In genomic region chr7:138889982-138890381, GRCh38 we compare ENCODE assay signal across 20 cellular contexts.
DNase-seq lines count a peak whose midpoint lies in the region; ATAC-seq, FAIRE-seq and TF ChIP-seq lines count a peak whose summit lies in the region.
"Had no signal": no experiment of that assay in that cellular context is flagged by ENCODE, and none has a peak within 500 bp of the region (broad histone marks: within the 10 kb centered on the region; RNA-seq: fewer than 3 reads in every experiment).

No MANE protein-coding gene starts in this region.

- DNase-seq in SK-N-SH (no peak), NCI-H1436 treated with DMSO at 0.1 percent for 48 hours (lab: John Stamatoyannopoulos, UW) (peak; percentile 18), astrocyte (ENCODE audit: low read depth) (no peak), trophoblast cell (no peak), NAMALWA (ENCODE audit: low spot score) (no peak)
- DNase-seq: activated naive CD4-positive, alpha-beta T cell treated with anti-CD3 and anti-CD28 coated beads for 36 hours; activated T-cell treated with anti-CD3 and anti-CD28 coated beads, Interleukin-2, amount 50 U/mL, for 72 hours; amniotic stem cell; GOT3; NCI-H524 treated with DMSO at 0.1 percent for 48 hours; occipital lobe; right cardiac atrium; stimulated activated CD8-positive, alpha-beta memory T cell treated with anti-CD3 and anti-CD28 coated beads, Interleukin-4, amount 100 ng/mL, for 48 hours had no signal

- no peaks in the 10 kb centered on the region for H3K9me3 ChIP-seq in SK-N-SH
- no peaks in the 10 kb centered on the region for H3K9me3 ChIP-seq in astrocyte (ENCODE audit: insufficient read depth, low read depth, low read length)
- H3K9me3 ChIP-seq in trophoblast cell (ENCODE audit: insufficient read depth, low read depth, low read length): no peaks in the 10 kb centered on the region
- H3K9me3 ChIP-seq: BLaER1 had no signal

- no peak for FAIRE-seq in astrocyte (lab: Jason Lieb, UNC)
- FAIRE-seq: endometrium, TTC549 had no signal

- WGBS in SK-N-SH (ENCODE audit: low lambda C conversion rate): 89% methylated on average over 7 of the region's 7 CpGs
- no CpG with 5 or more reads among the region's 7 CpGs for WGBS in trophoblast cell (ENCODE audit: extremely low coverage, insufficient coverage, insufficient read length)

- no peaks in the 10 kb centered on the region for H3K9me3 Mint-ChIP-seq in astrocyte (ENCODE audit: unreplicated experiment)
- H3K9me3 Mint-ChIP-seq: activated naive CD4-positive, alpha-beta T cell treated with anti-CD3 and anti-CD28 coated beads for 36 hours; activated T-cell treated with anti-CD3 and anti-CD28 coated beads, Interleukin-2, amount 50 U/mL, for 72 hours; dendritic cell treated with granulocyte-macrophage colony-stimulating factor and Interleukin-4, amounts not matched to agents 40 ng/mL and 50 ng/mL, for 4 days had no signal

- H3K9me2 ChIP-seq in SK-N-SH: no peaks in the 10 kb centered on the region

- no peak overlapping the region for H3K18ac ChIP-seq in trophoblast cell (ENCODE audit: low read length)

- H4K12ac ChIP-seq in trophoblast cell (ENCODE audit: low read depth, low read length): no peak overlapping the region

- no peak overlapping the region for H3K4ac ChIP-seq in trophoblast cell (ENCODE audit: low read depth, low read length)

- POLR2A ChIA-PET in SK-N-SH (lab: Yijun Ruan, JAX): no interaction called here

- ATAC-seq in SK-N-SH treated with all-trans-retinoic acid at 6 μM for 48 hours: no peak
- no peak for ATAC-seq in HG03025 (IDR thresholded peaks at IDR 0.05; ENCODE audit: low FRiP score, unreplicated experiment)
- ATAC-seq in GM19328 (IDR thresholded peaks at IDR 0.05; ENCODE audit: unreplicated experiment): no peak
- ATAC-seq: activated T-cell treated with anti-CD3 and anti-CD28 coated beads, Interleukin-2, amount 50 U/mL, for 72 hours had no signal

- no peak overlapping the region for H2AFZ ChIP-seq in SK-N-SH (ENCODE audit: low read depth)
- no peak overlapping the region for H2AFZ ChIP-seq in astrocyte (ENCODE audit: low read depth, low read length)
- no peak overlapping the region for H2AFZ ChIP-seq in trophoblast cell (ENCODE audit: insufficient read depth, low read length, poor library complexity)

- peaks cover 19% of the 10 kb centered on the region for H3K36me3 Mint-ChIP-seq in astrocyte (ENCODE audit: low read depth, unreplicated experiment)

- no peak for TF ChIP-seq RAD21 in SK-N-SH (IDR thresholded peaks at IDR 0.05; ENCODE audit: low read length)

- peaks cover 11% of the 10 kb centered on the region for H3K4me1 Mint-ChIP-seq in astrocyte (ENCODE audit: low read depth, unreplicated experiment)

- H2AK5ac ChIP-seq in trophoblast cell (ENCODE audit: low read length): peak overlapping the region; percentile 49

- H4K8ac ChIP-seq in trophoblast cell (ENCODE audit: low read depth, low read length): no peak overlapping the region

- H2BK5ac ChIP-seq in trophoblast cell (ENCODE audit: low read depth, low read length, poor library complexity): peak overlapping the region; percentile 70

- no peak overlapping the region for H3K23ac ChIP-seq in trophoblast cell (ENCODE audit: low read length)

- H2BK12ac ChIP-seq in trophoblast cell (ENCODE audit: low read length): peak overlapping the region; percentile 85

- no peak overlapping the region for H3K27ac Mint-ChIP-seq in astrocyte (ENCODE audit: unreplicated experiment)
- H3K27ac Mint-ChIP-seq: activated naive CD4-positive, alpha-beta T cell treated with anti-CD3 and anti-CD28 coated beads for 36 hours; activated T-cell treated with anti-CD3 and anti-CD28 coated beads, Interleukin-2, amount 50 U/mL, for 72 hours; dendritic cell treated with granulocyte-macrophage colony-stimulating factor and Interleukin-4, amounts not matched to agents 40 ng/mL and 50 ng/mL, for 4 days had no signal

- no peaks in the 10 kb centered on the region for H4K20me1 ChIP-seq in SK-N-SH (ENCODE audit: insufficient read depth)
- H4K20me1 ChIP-seq in astrocyte (ENCODE audit: insufficient read depth, low read length): no peaks in the 10 kb centered on the region
- H4K20me1 ChIP-seq: BLaER1 had no signal

- peak overlapping the region; percentile 25 for H3K14ac ChIP-seq in trophoblast cell (ENCODE audit: low read length)

- H3K79me2 ChIP-seq in SK-N-SH (ENCODE audit: insufficient read depth) (no peaks in the 10 kb centered on the region), astrocyte (ENCODE audit: insufficient read depth, low read length) (no peaks in the 10 kb centered on the region), trophoblast cell (ENCODE audit: control insufficient read depth, insufficient read depth, low read length, poor library complexity) (no peaks in the 10 kb centered on the region)

- H3K27me3 ChIP-seq in SK-N-SH (ENCODE audit: insufficient read depth) (no peaks in the 10 kb centered on the region), astrocyte (ENCODE audit: insufficient read depth, low read length) (no peaks in the 10 kb centered on the region), trophoblast cell (ENCODE audit: insufficient read depth, low read length) (no peaks in the 10 kb centered on the region)
- H3K27me3 ChIP-seq: BLaER1 had no signal

- H3K4me3 Mint-ChIP-seq in astrocyte (ENCODE audit: unreplicated experiment): peak overlapping the region; percentile 20
- H3K4me3 Mint-ChIP-seq: activated naive CD4-positive, alpha-beta T cell treated with anti-CD3 and anti-CD28 coated beads for 36 hours; activated T-cell treated with anti-CD3 and anti-CD28 coated beads, Interleukin-2, amount 50 U/mL, for 72 hours; dendritic cell treated with granulocyte-macrophage colony-stimulating factor and Interleukin-4, amounts not matched to agents 40 ng/mL and 50 ng/mL, for 4 days had no signal

- TF ChIP-seq EP300 in SK-N-SH (IDR thresholded peaks at IDR 0.05; ENCODE audit: borderline replicate concordance in 1 of 2, low read depth in 1 of 2, low read length in 1 of 2): no peak

- H3K4me2 ChIP-seq in SK-N-SH: peak overlapping the region; percentile 73; the same call in 1 of the 2 replicates
- H3K4me2 ChIP-seq in astrocyte (ENCODE audit: low read length): peak overlapping the region; percentile 66
- no peak overlapping the region for H3K4me2 ChIP-seq in trophoblast cell (ENCODE audit: low read length)
- H3K4me2 ChIP-seq: BLaER1 had no signal

- H3F3A ChIP-seq in SK-N-SH (replicated peaks; ENCODE audit: insufficient read depth): peaks cover 8% of the 10 kb centered on the region

- TF ChIP-seq CTCF in SK-N-SH (IDR thresholded peaks at IDR 0.05) (no peak), astrocyte (IDR thresholded peaks at IDR 0.05; ENCODE audit: insufficient read depth, low read depth, low read length) (no peak)

- no peaks in the 10 kb centered on the region for H3K27me3 Mint-ChIP-seq in astrocyte (ENCODE audit: low read depth, unreplicated experiment)
- H3K27me3 Mint-ChIP-seq: dendritic cell treated with granulocyte-macrophage colony-stimulating factor and Interleukin-4, amounts not matched to agents 40 ng/mL and 50 ng/mL, for 4 days had no signal

- peak overlapping the region; percentile 70 for H2BK120ac ChIP-seq in trophoblast cell (ENCODE audit: insufficient read depth, low read length, poor library complexity)

- peak overlapping the region; percentile 75 to 95; a peak in 3 of 4 replicates for H3K27ac ChIP-seq in SK-N-SH (ENCODE audit: low read depth in 2 of 2, low read length in 1 of 2)
- no peak overlapping the region for H3K27ac ChIP-seq in astrocyte (ENCODE audit: low read depth, low read length)
- peak overlapping the region; percentile 72 for H3K27ac ChIP-seq in trophoblast cell (ENCODE audit: low read depth, low read length)
- H3K27ac ChIP-seq: BLaER1 had no signal

- H3K4me3 ChIP-seq in SK-N-SH (ENCODE audit: low read depth in 2 of 2, low read length in 1 of 2) (no peak overlapping the region; a peak in 1 of 4 replicates), astrocyte (ENCODE audit: insufficient read depth, low read depth, low read length) (no peak overlapping the region), trophoblast cell (ENCODE audit: low read depth, low read length) (no peak overlapping the region)
- H3K4me3 ChIP-seq: BLaER1 had no signal

- CTCF ChIA-PET in SK-N-SH (lab: Yijun Ruan, JAX): interaction anchor here (1.0 to 3.3 kb wide), 5 partner anchors 15 to 90 kb away, joined by 3 to 21 read pairs (median 4); partner anchors contain the start of gene KIAA1549

- peaks cover 15 to 22% of the 10 kb centered on the region in 2 experiments for H3K36me3 ChIP-seq in SK-N-SH (replicated peaks in 1 of 2; ENCODE audit: control insufficient read depth in 1 of 2, insufficient read depth in 2 of 2, low read length in 1 of 2)
- no peaks in the 10 kb centered on the region for H3K36me3 ChIP-seq in astrocyte (ENCODE audit: insufficient read depth, low read length)
- H3K36me3 ChIP-seq in trophoblast cell (ENCODE audit: control insufficient read depth in 1 of 2, insufficient read depth in 2 of 2, low read length in 2 of 2): peaks cover 6 to 11% of the 10 kb centered on the region in 2 experiments

- H4K91ac ChIP-seq in trophoblast cell (ENCODE audit: low read depth, low read length): peak overlapping the region; percentile 60

- H3K9ac ChIP-seq in SK-N-SH (no peak overlapping the region), astrocyte (ENCODE audit: low read length) (no peak overlapping the region), trophoblast cell (ENCODE audit: low read length) (no peak overlapping the region)
- H3K9ac ChIP-seq: BLaER1 had no signal

- H3K79me1 ChIP-seq in trophoblast cell (ENCODE audit: low read length): peaks cover 12% of the 10 kb centered on the region

- H3K4me1 ChIP-seq in SK-N-SH (ENCODE audit: control insufficient read depth in 1 of 2, insufficient read depth in 2 of 2, low read depth in 1 of 2, low read length in 1 of 2): peaks cover 26 to 49% of the 10 kb centered on the region in 2 experiments
- peaks cover 20% of the 10 kb centered on the region for H3K4me1 ChIP-seq in astrocyte (ENCODE audit: insufficient read depth, low read length)
- H3K4me1 ChIP-seq in trophoblast cell (ENCODE audit: control insufficient read depth in 1 of 2, insufficient read depth in 2 of 2, low read length in 2 of 2): peaks cover 23 to 25% of the 10 kb centered on the region in 2 experiments

TF ChIP-seq in SK-N-SH, 30 proteins besides CTCF, POLR2A, EP300 and RAD21:
- TF ChIP-seq GATA2 (CRISPR knock-in tag; IDR thresholded peaks at IDR 0.05) (0 out of 2 replicates have a peak, but pooled peaks have one; percentile 2), MAX (IDR thresholded peaks at IDR 0.05; ENCODE audit: low read depth) (no peak)
